Comparison of ENCODE assay signal across 21 cellular contexts in the genomic region with DNA sequence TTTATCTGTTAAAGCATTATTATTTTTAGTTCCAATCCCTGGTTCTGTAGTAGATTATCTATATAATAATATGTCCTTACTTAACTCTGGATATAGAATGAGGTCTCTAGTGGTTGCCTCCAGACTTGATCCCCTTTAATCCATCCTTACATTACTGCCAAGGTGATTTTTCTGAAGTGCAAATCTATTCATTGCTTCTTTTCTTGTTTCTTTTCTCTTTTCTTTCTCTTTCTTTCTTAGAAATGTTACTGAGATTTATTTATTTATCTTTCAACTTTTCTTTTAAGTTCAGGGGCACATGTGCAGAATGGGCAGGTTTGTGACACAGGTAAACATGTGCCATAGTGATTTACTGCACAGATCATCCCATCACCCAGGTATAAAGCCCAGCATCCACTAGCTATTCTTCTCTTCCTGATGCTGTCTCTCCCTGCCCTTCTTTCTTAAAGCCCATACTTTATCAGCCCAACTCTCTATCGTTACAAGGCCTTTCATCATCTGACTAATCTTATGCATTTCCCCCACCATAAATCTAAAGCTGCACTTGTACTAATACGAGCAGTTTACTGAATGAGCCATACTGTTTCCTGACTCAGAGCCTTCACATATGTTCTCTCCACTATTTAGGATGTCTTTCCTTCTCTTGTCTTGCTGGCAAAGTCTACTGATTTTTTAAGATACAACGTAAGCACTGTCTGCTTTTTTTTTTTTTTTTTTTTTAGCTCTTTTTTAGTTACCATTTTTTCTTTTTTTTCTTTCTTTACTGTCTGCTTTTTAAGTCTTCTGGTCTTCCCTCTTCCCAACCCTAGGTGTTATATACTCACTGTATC. TPM values are rescaled to one million over a fixed set of nuclear protein-coding genes. Genes with fewer than 3 reads are reported as not detected.
DNase-seq lines count a peak whose midpoint lies in the region; ATAC-seq, FAIRE-seq and TF ChIP-seq lines count a peak whose summit lies in the region.
"Had no signal": no experiment of that assay in that cellular context is flagged by ENCODE, and none has a peak within 500 bp of the region (broad histone marks: within the 10 kb centered on the region; RNA-seq: fewer than 3 reads in every experiment).

No MANE protein-coding gene starts in this region.

- peak; percentile 47 for FAIRE-seq in islet of Langerhans (lab: Jason Lieb, UNC)
- FAIRE-seq: GM12878 had no signal

- DNase-seq in EH (ENCODE audit: low read depth) (peak; percentile 52), NCI-H460 (ENCODE audit: extremely low read depth, low read depth) (peak; percentile 81), WERI-Rb-1 (peak; percentile 35), NCI-H1092 (lab: John Stamatoyannopoulos, UW) (no peak), SKM-1 (lab: John Stamatoyannopoulos, UW; ENCODE audit: unreplicated experiment) (no peak)
- DNase-seq: activated CD4-positive, alpha-beta T cell treated with anti-CD3 and anti-CD28 coated beads for 36 hours; activated CD8-positive, alpha-beta memory T cell treated with anti-CD3 and anti-CD28 coated beads, Interleukin-2, amount 50 U/mL, for 48 hours; activated naive CD4-positive, alpha-beta T cell treated with Interleukin-2 at 50 U/mL for 16 hours; COR-L47; GDM1; KG1; NCI-H1105 treated with DMSO at 0.1 percent for 48 hours; ovary; sigmoid colon; stimulated activated CD4-positive, alpha-beta T cell treated with anti-CD3 and anti-CD28 coated beads, Interleukin-4, amount 100 ng/mL, for 1 hour had no signal

- H3K27ac ChIP-seq in WERI-Rb-1: peak overlapping the region; percentile 79
- H3K27ac ChIP-seq: ovary, sigmoid colon, suprapubic skin had no signal

- TF ChIP-seq CTCF in WERI-Rb-1 (IDR thresholded peaks at IDR 0.05; ENCODE audit: low read depth, low read length): no peak

- no peaks in the 10 kb centered on the region; the same call in 1 of the 2 replicates for H3K36me3 ChIP-seq in WERI-Rb-1
- H3K36me3 ChIP-seq: ovary, sigmoid colon, suprapubic skin had no signal

- no peaks in the 10 kb centered on the region for H3K27me3 ChIP-seq in WERI-Rb-1 (ENCODE audit: insufficient read depth, low read depth, severe bottlenecking)
- H3K27me3 ChIP-seq: ovary, sigmoid colon, suprapubic skin had no signal

- ATAC-seq in HG03378 (IDR thresholded peaks at IDR 0.05; ENCODE audit: unreplicated experiment): no peak
- ATAC-seq in GM19467 (IDR thresholded peaks at IDR 0.05; ENCODE audit: unreplicated experiment): no peak
- ATAC-seq: activated CD4-positive, alpha-beta T cell treated with anti-CD3 and anti-CD28 coated beads for 36 hours; GM12878; Right ventricle myocardium inferior had no signal

- peak overlapping the region; percentile 6; the same call in 1 of the 2 replicates for H3K4me3 ChIP-seq in WERI-Rb-1 (ENCODE audit: low read depth, low read length)
- H3K4me3 ChIP-seq: GM12878, ovary, sigmoid colon, suprapubic skin had no signal

- no peaks in the 10 kb centered on the region for H3K9me3 ChIP-seq in WERI-Rb-1 (ENCODE audit: severe bottlenecking)
- H3K9me3 ChIP-seq: ovary, sigmoid colon, suprapubic skin had no signal

RNA-seq across cellular contexts. Expression of a gene that starts 4.6 kb away (rescaled TPM):
- 95.2 and 115 TPM in 2 replicates for total RNA-seq in NCI-H460 (2014; rRNA removed; shearing (Covaris generic))
- polyA plus RNA-seq in NCI-H460 (2014; cell fraction: nucleus; rRNA removed): 80.7 and 100 TPM in 2 replicates

Comparison
In these comparisons a context has a peak if more than half of its experiments do, and no peak if none do; other contexts are left out.
1. DNase-seq: peak in EH (single experiment), NCI-H460 (single experiment) and WERI-Rb-1 (single experiment); none in NCI-H1092 (single experiment) and SKM-1 (single experiment).